13 cellular contexts compared by ENCODE assay signal in the genomic region with DNA sequence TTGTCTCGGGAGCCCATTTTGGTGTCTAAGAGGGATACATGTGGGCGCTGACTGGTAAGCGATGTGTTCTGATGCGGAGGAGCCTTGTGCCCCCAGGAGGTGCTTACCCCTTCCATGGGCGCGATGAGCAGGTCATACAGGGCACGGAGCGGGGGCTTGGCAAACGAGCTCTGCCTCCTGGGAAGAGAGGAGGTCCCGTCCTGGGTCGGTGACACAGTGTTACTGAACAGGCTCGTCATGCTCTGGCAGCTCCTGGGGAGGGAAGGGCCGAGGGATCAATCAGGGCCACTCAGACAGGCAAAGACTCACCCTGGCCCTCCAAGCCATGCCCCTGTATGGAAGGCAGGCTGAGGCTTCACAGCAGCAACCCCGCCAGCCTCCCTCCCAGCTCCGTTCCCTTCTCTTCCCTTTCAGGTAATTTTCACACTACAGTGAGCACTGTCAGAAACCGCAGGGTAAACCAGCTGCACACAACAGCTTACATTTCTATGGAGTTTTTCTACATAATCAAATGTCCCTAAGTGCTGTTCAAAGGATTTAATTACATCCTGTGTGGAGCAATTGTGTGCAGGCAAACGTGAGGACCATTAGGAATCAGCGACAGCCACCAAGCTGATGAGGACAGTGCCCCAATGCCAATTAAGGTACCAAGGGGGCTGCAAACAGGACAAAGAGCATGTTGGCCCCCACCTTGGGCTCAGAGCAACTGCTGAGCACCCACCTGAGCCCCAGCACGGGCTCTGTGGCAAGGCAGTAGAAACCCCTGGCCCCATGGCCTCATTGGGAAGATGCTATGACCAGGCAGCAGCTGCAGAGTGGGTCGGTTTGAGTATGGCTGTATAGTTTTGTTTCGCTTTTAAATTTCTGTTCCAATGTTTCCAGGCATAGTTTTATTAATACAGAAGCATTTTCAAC.
A peak's percentile ranks its signal among the peaks of the same experiment; 100 is the strongest.
DNase-seq lines count a peak whose midpoint lies in the region; TF ChIP-seq lines count a peak whose summit lies in the region.
"Had no signal": no experiment of that assay in that cellular context is flagged by ENCODE, and none has a peak within 500 bp of the region (broad histone marks: within the 10 kb centered on the region; RNA-seq: fewer than 3 reads in every experiment).

No MANE protein-coding gene starts in this region.

- peaks cover 34% of the 10 kb centered on the region for H3K4me1 Mint-ChIP-seq in neural crest cell
- H3K4me1 Mint-ChIP-seq in endothelial cell (ENCODE audit: unreplicated experiment): peaks cover 5% of the 10 kb centered on the region
- H3K4me1 Mint-ChIP-seq: B cell had no signal

- TF ChIP-seq CTCF in neural crest cell (conservative IDR thresholded peaks at IDR 0.05) (no peak), endothelial cell (IDR thresholded peaks at IDR 0.05; ENCODE audit: unreplicated experiment) (no peak)

- H3K27me3 Mint-ChIP-seq in neural crest cell (ENCODE audit: low read depth): no peaks in the 10 kb centered on the region
- peaks cover 12% of the 10 kb centered on the region for H3K27me3 Mint-ChIP-seq in endothelial cell (ENCODE audit: unreplicated experiment)
- H3K27me3 Mint-ChIP-seq: B cell had no signal

- DNase-seq in DMS153 treated with DMSO at 0.1 percent for 48 hours (lab: John Stamatoyannopoulos, UW; ENCODE audit: unreplicated experiment): peak; percentile 67
- DNase-seq in NCI-H1436 (lab: John Stamatoyannopoulos, UW): peak; percentile 62
- peak; percentile 57 for DNase-seq in SW480 (ENCODE audit: low spot score)
- no peak for DNase-seq in neural crest cell (ENCODE audit: low read depth, low spot score)
- DNase-seq in endothelial cell (ENCODE audit: low spot score): no peak
- DNase-seq in AG20443 (ENCODE audit: low spot score): no peak
- DNase-seq in DMS 273 treated with DMSO at 0.1 percent for 48 hours (lab: John Stamatoyannopoulos, UW): no peak
- DNase-seq: activated naive CD4-positive, alpha-beta T cell; islet precursor cell; NCI-H446; SW 1271; WERI-Rb-1 had no signal

- no peaks in the 10 kb centered on the region for H3K9me3 Mint-ChIP-seq in neural crest cell
- no peaks in the 10 kb centered on the region for H3K9me3 Mint-ChIP-seq in endothelial cell (ENCODE audit: unreplicated experiment)

- no peaks in the 10 kb centered on the region for H3K36me3 Mint-ChIP-seq in neural crest cell (ENCODE audit: low read depth)
- peaks cover 8% of the 10 kb centered on the region for H3K36me3 Mint-ChIP-seq in endothelial cell (ENCODE audit: low read depth, unreplicated experiment)

- peak overlapping the region; percentile 65 for H3K27ac Mint-ChIP-seq in neural crest cell (ENCODE audit: unreplicated experiment)
- H3K27ac Mint-ChIP-seq in endothelial cell (ENCODE audit: unreplicated experiment): no peak overlapping the region
- H3K27ac Mint-ChIP-seq: B cell had no signal

- H3K4me3 Mint-ChIP-seq in neural crest cell: no peak overlapping the region
- no peak overlapping the region for H3K4me3 Mint-ChIP-seq in endothelial cell (ENCODE audit: unreplicated experiment)
- H3K4me3 Mint-ChIP-seq: B cell had no signal

Comparison
In these comparisons a context has a peak if more than half of its experiments do, and no peak if none do; other contexts are left out.
1. DNase-seq: peak in DMS153 treated with DMSO at 0.1 percent for 48 hours (single experiment), NCI-H1436 (single experiment) and SW480 (single experiment); none in neural crest cell (single experiment), endothelial cell (single experiment), AG20443 (single experiment) and DMS 273 treated with DMSO at 0.1 percent for 48 hours (single experiment).